8 cellular contexts compared by ENCODE assay signal in genomic region chr17:39867084-39867890, GRCh38. TPM values are rescaled to one million over a fixed set of nuclear protein-coding genes. Genes with fewer than 3 reads are reported as not detected.
A peak's percentile ranks its signal among the peaks of the same experiment; 100 is the strongest.
DNase-seq lines count a peak whose midpoint lies in the region; ATAC-seq and TF ChIP-seq lines count a peak whose summit lies in the region.

No MANE protein-coding gene starts in this region.

- H3K36me3 Mint-ChIP-seq in CD4-positive, CD25-positive, alpha-beta regulatory T cell = no peaks in the 10 kb centered on the region
- H3K36me3 Mint-ChIP-seq in central memory CD8-positive, alpha-beta T cell (ENCODE audit: insufficient read depth) = peaks cover 31% of the 10 kb centered on the region

- peak overlapping the region; percentile 76 for H3K4me3 ChIP-seq in CD4-positive, CD25-positive, alpha-beta regulatory T cell (ENCODE audit: low read depth, low read length)
- H3K4me3 ChIP-seq in OCI-LY3 (ENCODE audit: low read length) (peak overlapping the region; percentile 66), prostate gland (no peak overlapping the region)

- 87% methylated on average over 21 of the region's 21 CpGs for WGBS in prostate gland

- H3K9me3 ChIP-seq in CD4-positive, CD25-positive, alpha-beta regulatory T cell (ENCODE audit: control insufficient read depth in 2 of 2, low read length in 2 of 2) = no peaks in the 10 kb centered on the region
- H3K9me3 ChIP-seq in OCI-LY3 (ENCODE audit: insufficient read depth, low read length) = no peaks in the 10 kb centered on the region
- no peaks in the 10 kb centered on the region for H3K9me3 ChIP-seq in prostate gland

- peaks cover 30% of the 10 kb centered on the region for H3K79me2 ChIP-seq in OCI-LY3 (ENCODE audit: low read length)

- H3K4me1 Mint-ChIP-seq in CD4-positive, CD25-positive, alpha-beta regulatory T cell = peaks cover 29 to 54% (median 44%) of the 10 kb centered on the region in 4 donors
- peaks cover 47% of the 10 kb centered on the region for H3K4me1 Mint-ChIP-seq in central memory CD8-positive, alpha-beta T cell

- peak overlapping the region; percentile 84 for H3K4me2 ChIP-seq in OCI-LY3 (ENCODE audit: low read length)

- intact Hi-C loops in prostate gland (cut with DNase I) = no loop called here

- peak; percentile 32 to 40 for ATAC-seq in CD4-positive, CD25-positive, alpha-beta regulatory T cell (ENCODE audit: low read depth in 2 of 2)
- ATAC-seq in GM21526 (IDR thresholded peaks at IDR 0.05; ENCODE audit: low FRiP score, unreplicated experiment) = peak; percentile 53
- peak; percentile 64 for ATAC-seq in central memory CD8-positive, alpha-beta T cell (replicated peaks; ENCODE audit: extremely low read depth, poor library complexity, severe bottlenecking)

- H3K27ac ChIP-seq in CD4-positive, CD25-positive, alpha-beta regulatory T cell (ENCODE audit: insufficient read depth, low read length, poor library complexity, severe bottlenecking) = peak overlapping the region; percentile 88
- H3K27ac ChIP-seq in OCI-LY3 (ENCODE audit: low read length) (peak overlapping the region; percentile 98), prostate gland (no peak overlapping the region)

- H3K27ac Mint-ChIP-seq in CD4-positive, CD25-positive, alpha-beta regulatory T cell = peak overlapping the region; percentile 93 to 98 (median 95)
- H3K27ac Mint-ChIP-seq in central memory CD8-positive, alpha-beta T cell (ENCODE audit: low read depth) = peak overlapping the region; percentile 97

- peak overlapping the region; percentile 83 for H3K9ac ChIP-seq in OCI-LY3 (ENCODE audit: low read length)

- no peaks in the 10 kb centered on the region for H3K36me3 ChIP-seq in CD4-positive, CD25-positive, alpha-beta regulatory T cell (ENCODE audit: control insufficient read depth, insufficient read depth, low read length)
- H3K36me3 ChIP-seq in OCI-LY3 (replicated peaks; ENCODE audit: low read depth, low read length) = peaks cover 3% of the 10 kb centered on the region
- no peaks in the 10 kb centered on the region for H3K36me3 ChIP-seq in prostate gland

- TF ChIP-seq CTCF in OCI-LY3 (IDR thresholded peaks at IDR 0.05; ENCODE audit: low read depth, low read length) = no peak
- TF ChIP-seq CTCF in prostate gland (IDR thresholded peaks at IDR 0.05) = no peak

- no peaks in the 10 kb centered on the region for H3K27me3 Mint-ChIP-seq in CD4-positive, CD25-positive, alpha-beta regulatory T cell
- no peaks in the 10 kb centered on the region for H3K27me3 Mint-ChIP-seq in central memory CD8-positive, alpha-beta T cell

- no peaks in the 10 kb centered on the region for H3K9me3 Mint-ChIP-seq in CD4-positive, CD25-positive, alpha-beta regulatory T cell
- no peaks in the 10 kb centered on the region for H3K9me3 Mint-ChIP-seq in central memory CD8-positive, alpha-beta T cell

- no peaks in the 10 kb centered on the region for H4K20me1 ChIP-seq in OCI-LY3 (ENCODE audit: insufficient read depth, low read length)

- DNase-seq in CD4-positive, CD25-positive, alpha-beta regulatory T cell = peak; percentile 57 to 74 (median 59)
- peak; percentile 31 to 52 for DNase-seq in central memory CD8-positive, alpha-beta T cell (ENCODE audit: low spot score in 2 of 2)
- DNase-seq in NCI-H1436 treated with DMSO at 0.1 percent for 48 hours (lab: John Stamatoyannopoulos, UW) (no peak), NCI-H128 (lab: John Stamatoyannopoulos, UW; ENCODE audit: unreplicated experiment) (no peak), SW480 (ENCODE audit: low spot score) (no peak), prostate gland (ENCODE audit: low spot score) (no peak)

- peak overlapping the region; percentile 84 to 97 (median 88) for H3K4me3 Mint-ChIP-seq in CD4-positive, CD25-positive, alpha-beta regulatory T cell
- peak overlapping the region; percentile 85 for H3K4me3 Mint-ChIP-seq in central memory CD8-positive, alpha-beta T cell

- H3K4me1 ChIP-seq in CD4-positive, CD25-positive, alpha-beta regulatory T cell (ENCODE audit: control insufficient read depth, insufficient read depth, low read length, poor library complexity, severe bottlenecking) = peaks cover 50% of the 10 kb centered on the region
- H3K4me1 ChIP-seq in OCI-LY3 (ENCODE audit: low read length) (peaks cover 69% of the 10 kb centered on the region), prostate gland (replicated peaks) (peaks cover 3% of the 10 kb centered on the region)

- H3K27me3 ChIP-seq in CD4-positive, CD25-positive, alpha-beta regulatory T cell (ENCODE audit: control insufficient read depth, insufficient read depth, low read length) = no peaks in the 10 kb centered on the region
- H3K27me3 ChIP-seq in OCI-LY3 (ENCODE audit: low read depth, low read length) (no peaks in the 10 kb centered on the region), prostate gland (replicated peaks; ENCODE audit: insufficient read depth) (peaks cover 7% of the 10 kb centered on the region)

- no peak overlapping the region; the same call in 1 of the 2 replicates for H2AFZ ChIP-seq in OCI-LY3 (ENCODE audit: low read depth, low read length)

- TF ChIP-seq POLR2A in prostate gland (IDR thresholded peaks at IDR 0.05) = no peak

RNA-seq across cellular contexts. Expression of gene ZPBP2, which starts 0.7 kb away (rescaled TPM):
- total RNA-seq in CD4-positive, CD25-positive, alpha-beta regulatory T cell = not detected
- polyA plus RNA-seq in CD4-positive, CD25-positive, alpha-beta regulatory T cell = not detected
- total RNA-seq in prostate gland = 10 to 100 TPM in 1 of 2 donors, not detected in 1; 14.8 TPM

RNA-seq across cellular contexts. Expression of gene IKZF3, which starts 3.2 kb away (rescaled TPM):
- 146 TPM for total RNA-seq in CD4-positive, CD25-positive, alpha-beta regulatory T cell
- 10 to 100 TPM; 30.4 to 40.6 (median 34.1) TPM for polyA plus RNA-seq in CD4-positive, CD25-positive, alpha-beta regulatory T cell
- 1 to 10 TPM in 1 of 2 donors, under 1 TPM in 1; 0.55 to 1.7 TPM for total RNA-seq in prostate gland

RNA-seq across cellular contexts. Expression of gene GSDMB, which starts 51.1 kb away (rescaled TPM):
- 38.0 TPM for total RNA-seq in CD4-positive, CD25-positive, alpha-beta regulatory T cell
- polyA plus RNA-seq in CD4-positive, CD25-positive, alpha-beta regulatory T cell = 1 to 10 TPM in 2 of 4 donors, under 1 TPM in 2; 0.69 to 1.8 (median 1.0) TPM
- 10 to 100 TPM in 1 of 2 donors, 1 to 10 TPM in 1; 4.0 to 17.0 TPM for total RNA-seq in prostate gland

Comparison
In these comparisons a context has a peak if more than half of its experiments do, and no peak if none do; other contexts are left out.
1. DNase-seq: peak in CD4-positive, CD25-positive, alpha-beta regulatory T cell (3 of 3) and central memory CD8-positive, alpha-beta T cell (2 of 2); none in NCI-H1436 treated with DMSO at 0.1 percent for 48 hours (single experiment), NCI-H128 (single experiment), SW480 (single experiment) and prostate gland (single experiment).
2. H3K27ac ChIP-seq: peak in CD4-positive, CD25-positive, alpha-beta regulatory T cell (single experiment) and OCI-LY3 (single experiment); none in prostate gland (0 of 2).
3. H3K4me3 ChIP-seq: peak in CD4-positive, CD25-positive, alpha-beta regulatory T cell (single experiment) and OCI-LY3 (single experiment); none in prostate gland (0 of 2).
4. RNA of gene IKZF3, which starts 3.2 kb away (total RNA-seq): 146 TPM in CD4-positive, CD25-positive, alpha-beta regulatory T cell (single experiment); 0.55 to 1.7 TPM in prostate gland; every median in the first group is over 10 times any median in the second.
5. Peak in every context shown above with its lines, with median percentiles within 50 percentile points of each other: ATAC-seq.